25 cellular contexts compared by ENCODE assay signal in genomic region chr5:155761502-155761901, GRCh38.
"Had no signal": no experiment of that assay in that cellular context is flagged by ENCODE, and none has a peak within 500 bp of the region (broad histone marks: within the 10 kb centered on the region; RNA-seq: fewer than 3 reads in every experiment).

No MANE protein-coding gene starts in this region.

- H3K4me1 Mint-ChIP-seq: nephron progenitor cell had no signal

- DNase-seq: activated CD4-positive, alpha-beta T cell treated with anti-CD3 and anti-CD28 coated beads for 4 hours; activated CD4-positive, alpha-beta T cell treated with anti-CD3 and anti-CD28 coated beads, Interleukin-2, amount 50 U/mL, for 4 hours; activated CD8-positive, alpha-beta memory T cell treated with anti-CD3 and anti-CD28 coated beads, Interleukin-2, amount 50 U/mL, for 4 hours; activated gamma-delta T cell; activated naive CD4-positive, alpha-beta T cell treated with anti-CD3 and anti-CD28 coated beads, Interleukin-2, amount 50 U/mL, for 16 hours; activated T-cell treated with anti-CD3 and anti-CD28 coated beads, Interleukin-2, amount 50 U/mL, for 1 hour; adrenal gland; aorta; body of pancreas; cerebellar nuclear complex; dorsolateral prefrontal cortex; effector memory CD4-positive, alpha-beta T cell; foreskin keratinocyte; islet precursor cell; left ventricle myocardium inferior; mesendoderm; mucosa of descending colon; nephron progenitor cell; ovary; psoas muscle; stimulated activated CD4-positive, alpha-beta T cell treated with anti-CD3 and anti-CD28 coated beads, Interleukin-1b, Interleukin-23, amount 100 ng/mL, for 48 hours; stimulated activated CD4-positive, alpha-beta T cell treated with anti-CD3 and anti-CD28 coated beads, Interleukin-4, amount 100 ng/mL, for 4 hours; stimulated activated CD8-positive, alpha-beta memory T cell treated with anti-CD3 and anti-CD28 coated beads, Interleukin-4, amount 100 ng/mL, for 48 hours; stimulated activated naive B cell treated with anti-CD40 and anti-IgM and Interleukin-4, amounts not matched to agents 10 μg/mL and 1 μg/mL and 100 μg/mL, for 72 hours; T-helper 9 cell had no signal

- ATAC-seq: body of pancreas; foreskin keratinocyte; mucosa of descending colon; psoas muscle; stimulated activated naive B cell treated with anti-CD40 and anti-IgM and Interleukin-4, amounts not matched to agents 10 μg/mL and 1 μg/mL and 100 μg/mL, for 72 hours had no signal

- H3K27me3 Mint-ChIP-seq: stimulated activated naive B cell treated with anti-CD40 and anti-IgM and Interleukin-4, amounts not matched to agents 10 μg/mL and 1 μg/mL and 100 μg/mL, for 72 hours had no signal

- H3K4me3 Mint-ChIP-seq: nephron progenitor cell had no signal

- H3K27ac Mint-ChIP-seq: nephron progenitor cell; stimulated activated naive B cell treated with anti-CD40 and anti-IgM and Interleukin-4, amounts not matched to agents 10 μg/mL and 1 μg/mL and 100 μg/mL, for 72 hours had no signal
